In genomic region chr7:138008046-138008587, GRCh38 we compare ENCODE assay signal across 19 cellular contexts. TPM values are rescaled to one million over a fixed set of nuclear protein-coding genes. Genes with fewer than 3 reads are reported as not detected.
DNase-seq lines count a peak whose midpoint lies in the region; ATAC-seq, FAIRE-seq and TF ChIP-seq lines count a peak whose summit lies in the region.
"Had no signal": no experiment of that assay in that cellular context is flagged by ENCODE, and none has a peak within 500 bp of the region (broad histone marks: within the 10 kb centered on the region; RNA-seq: fewer than 3 reads in every experiment).

No MANE protein-coding gene starts in this region.

- no TSS peak for BruUV-seq in Calu3 (replicated peaks; lab: Mats Ljungman, UMichigan)

- H3K9ac ChIP-seq in KMS-11 = no peak overlapping the region
- H3K9ac ChIP-seq in H1 (replicated peaks in 1 of 4; ENCODE audit: extremely low read depth in 1 of 4, low read depth in 3 of 4, low read length in 3 of 4) = no peak overlapping the region
- H3K9ac ChIP-seq in neuronal stem cell (ENCODE audit: low read depth, low read length, poor library complexity) = no peak overlapping the region

- no peak overlapping the region for H3K56ac ChIP-seq in H1 (replicated peaks; ENCODE audit: insufficient read length, low read depth, low read length)

- no peak overlapping the region for H4K5ac ChIP-seq in H1 (ENCODE audit: insufficient read length, low read depth, low read length)

- no peak for ATAC-seq in right cardiac atrium
- no peak for ATAC-seq in GM21367 (IDR thresholded peaks at IDR 0.05; ENCODE audit: unreplicated experiment)

- H3K18ac ChIP-seq in H1 (ENCODE audit: extremely low read depth, low read length) (no peak overlapping the region), neuronal stem cell (ENCODE audit: low read length) (no peak overlapping the region)

- intact Hi-C loops in Calu3 (cut with micrococcal nuclease; ENCODE audit: unreplicated experiment) (loop anchor here (1.0 to 10.0 kb wide), 2 partner anchors 105 to 857 kb away; no protein-coding TSS in a partner anchor), right cardiac atrium (cut with DNase I) (loop anchor here in 3 of 4 donors (2.0 to 10.0 kb wide), 4 partner anchors 103 to 353 kb away; no protein-coding TSS in a partner anchor)

- CTCF ChIA-PET in Calu3 (lab: Charles Lee) = interaction anchor here (0.7 to 1.4 kb wide), 5 partner anchors 33 to 867 kb away, joined by 3 to 8 read pairs (median 7); no protein-coding TSS in a partner anchor
- CTCF ChIA-PET in H1 (lab: Charles Lee; ENCODE audit: partially characterized antibody) = interaction anchor here (0.7 to 14.1 kb wide), 14 partner anchors 9 to 408 kb away, joined by 3 to 167 read pairs (median 4); no protein-coding TSS in a partner anchor

- H3K9me3 ChIP-seq in H1 (ENCODE audit: insufficient read depth in 2 of 2, low read depth in 1 of 2, low read length in 1 of 2) (no peaks in the 10 kb centered on the region), neuronal stem cell (replicated peaks in 1 of 2; ENCODE audit: control insufficient read depth in 2 of 2, insufficient read depth in 1 of 2, low read depth in 1 of 2, low read length in 2 of 2) (no peaks in the 10 kb centered on the region), right cardiac atrium (ENCODE audit: control insufficient read depth, low read length) (no peaks in the 10 kb centered on the region)
- H3K9me3 ChIP-seq: colonic mucosa, suprapubic skin, uterus had no signal

- 97% methylated on average over 7 of the region's 7 CpGs; no CpG with 5 or more reads in 1 of the 2 experiments for WGBS in H1 (ENCODE audit: extremely low coverage in 1 of 2, insufficient coverage in 1 of 2, insufficient read length in 1 of 2, insufficient replicate concordance in 2 of 2, low coverage in 1 of 2, low lambda C conversion rate in 2 of 2, missing lambda C conversion rate in 1 of 2), 2 experiments
- WGBS in neuronal stem cell (ENCODE audit: extremely low coverage in 2 of 2, insufficient read length in 2 of 2, insufficient replicate concordance in 1 of 2), 2 donors = no CpG with 5 or more reads among the region's 7 CpGs
- WGBS in right cardiac atrium = 90% methylated on average over 7 of the region's 7 CpGs

- no peaks in the 10 kb centered on the region for H3K9me3 Mint-ChIP-seq in Calu3 (ENCODE audit: low read depth, unreplicated experiment)
- H3K9me3 Mint-ChIP-seq: activated naive CD4-positive, alpha-beta T cell treated with anti-CD3 and anti-CD28 coated beads for 36 hours; stimulated activated effector memory CD8-positive, alpha-beta T cell treated with anti-CD3 and anti-CD28 coated beads, Interleukin-12 subunit alpha, Interleukin-12 subunit beta, amount 100 ng/mL, for 72 hours had no signal

- no peak overlapping the region; the same call in 1 of the 2 replicates for H2BK15ac ChIP-seq in H1 (ENCODE audit: low read length)
- no peak overlapping the region for H2BK15ac ChIP-seq in neuronal stem cell (ENCODE audit: low read length)

- H2BK120ac ChIP-seq in H1 (replicated peaks; ENCODE audit: low read depth, low read length) (no peak overlapping the region), neuronal stem cell (ENCODE audit: low read depth, low read length) (no peak overlapping the region)

- H3K4me1 Mint-ChIP-seq in Calu3 (ENCODE audit: low read depth, unreplicated experiment) = peaks cover 9% of the 10 kb centered on the region

- peak overlapping the region; percentile 88 for H2AFZ ChIP-seq in KMS-11 (ENCODE audit: low read depth)
- H2AFZ ChIP-seq in H1 (ENCODE audit: low read length) = no peak overlapping the region
- H2AFZ ChIP-seq in neuronal stem cell (ENCODE audit: low read length) = peak overlapping the region; percentile 90

- no peaks in the 10 kb centered on the region for H3K23me2 ChIP-seq in H1 (ENCODE audit: low read depth, low read length)

- H4K8ac ChIP-seq in H1 (ENCODE audit: extremely low read depth, insufficient read depth, low read length) = no peak overlapping the region
- no peak overlapping the region for H4K8ac ChIP-seq in neuronal stem cell (ENCODE audit: low read depth, low read length)

- no peaks in the 10 kb centered on the region for H3K36me3 Mint-ChIP-seq in Calu3 (ENCODE audit: insufficient read depth, unreplicated experiment)
- H3K36me3 Mint-ChIP-seq: activated CD8-positive, alpha-beta memory T cell treated with anti-CD3 and anti-CD28 coated beads, Interleukin-2, amount 10 ng/mL, durations not matched to agents 7 days and 5 days; stimulated activated effector memory CD8-positive, alpha-beta T cell treated with anti-CD3 and anti-CD28 coated beads, Interleukin-12 subunit alpha, Interleukin-12 subunit beta, amount 100 ng/mL, for 72 hours had no signal

- H3K36me3 ChIP-seq in KMS-11 (ENCODE audit: insufficient read depth) (no peaks in the 10 kb centered on the region), H1 (ENCODE audit: control insufficient read depth in 2 of 4, insufficient read depth in 4 of 4, low read length in 3 of 4) (no peaks in the 10 kb centered on the region), neuronal stem cell (replicated peaks in 1 of 2; ENCODE audit: control insufficient read depth in 2 of 2, insufficient read depth in 2 of 2, low read length in 2 of 2) (no peaks in the 10 kb centered on the region)
- H3K36me3 ChIP-seq: colonic mucosa, suprapubic skin, uterus had no signal

- H4K20me1 ChIP-seq in KMS-11 (ENCODE audit: insufficient read depth) (no peaks in the 10 kb centered on the region), H1 (replicated peaks in 1 of 2; ENCODE audit: control insufficient read depth in 1 of 2, insufficient read depth in 2 of 2, low read length in 2 of 2) (no peaks in the 10 kb centered on the region)

- H3K4me1 ChIP-seq in KMS-11 (ENCODE audit: low read depth, poor library complexity, severe bottlenecking) (peaks cover 5% of the 10 kb centered on the region), H1 (replicated peaks in 1 of 4; ENCODE audit: control insufficient read depth in 3 of 4, insufficient read depth in 4 of 4, low read length in 3 of 4) (peaks cover 0 to 2% (median under 1%) of the 10 kb centered on the region in 4 experiments; a peak in 2 of 7 replicates), neuronal stem cell (ENCODE audit: control insufficient read depth in 2 of 2, insufficient read depth in 1 of 2, low read depth in 1 of 2, low read length in 2 of 2) (peaks cover 1 to 3% of the 10 kb centered on the region in 2 donors), right cardiac atrium (ENCODE audit: control insufficient read depth, insufficient read depth, low read length) (no peaks in the 10 kb centered on the region)
- H3K4me1 ChIP-seq: colonic mucosa, suprapubic skin had no signal

- H2BK12ac ChIP-seq in H1 (ENCODE audit: low read depth, low read length) (0 out of 2 replicates have a peak overlapping the region, but pooled peaks have one; percentile 98), neuronal stem cell (ENCODE audit: low read length) (no peak overlapping the region)

- H3K27me3 ChIP-seq in KMS-11 (ENCODE audit: insufficient read depth, low read depth) (no peaks in the 10 kb centered on the region), H1 (replicated peaks in 1 of 4; ENCODE audit: control insufficient read depth in 3 of 4, extremely low read depth in 1 of 4, insufficient read depth in 3 of 4, low read length in 3 of 4) (no peaks in the 10 kb centered on the region), neuronal stem cell (ENCODE audit: control insufficient read depth in 3 of 3, insufficient read depth in 3 of 3, low read depth in 1 of 3, low read length in 3 of 3) (no peaks in the 10 kb centered on the region), right cardiac atrium (ENCODE audit: control insufficient read depth, insufficient read depth) (no peaks in the 10 kb centered on the region)
- H3K27me3 ChIP-seq: colonic mucosa, uterus had no signal

- no peak for DNase-seq in Calu3
- DNase-seq in H1 (ENCODE audit: low read depth in 1 of 2, low spot score in 2 of 2) = no peak
- no peak for DNase-seq in neuronal stem cell (ENCODE audit: low spot score)
- no peak for DNase-seq in SW480 (ENCODE audit: low spot score)
- no peak for DNase-seq in right cardiac atrium
- DNase-seq in GM19238 (ENCODE audit: insufficient read length, low spot score) = no peak
- DNase-seq: NCI-H524 treated with DMSO at 0.1 percent for 48 hours; stimulated activated CD4-positive, alpha-beta T cell treated with anti-CD3 and anti-CD28 coated beads, Interleukin-2, amount 100 ng/mL, for 48 hours had no signal

- FAIRE-seq in H1 (lab: Jason Lieb, UNC) = no peak
- FAIRE-seq: small intestine had no signal

- peak overlapping the region; percentile 54 for H3K27ac Mint-ChIP-seq in Calu3 (ENCODE audit: unreplicated experiment)
- H3K27ac Mint-ChIP-seq: activated CD8-positive, alpha-beta memory T cell treated with anti-CD3 and anti-CD28 coated beads, Interleukin-2, amount 10 ng/mL, durations not matched to agents 7 days and 5 days; activated naive CD4-positive, alpha-beta T cell treated with anti-CD3 and anti-CD28 coated beads for 36 hours; stimulated activated effector memory CD8-positive, alpha-beta T cell treated with anti-CD3 and anti-CD28 coated beads, Interleukin-12 subunit alpha, Interleukin-12 subunit beta, amount 100 ng/mL, for 72 hours had no signal

- no peak overlapping the region for H3K4me3 Mint-ChIP-seq in Calu3 (ENCODE audit: low read depth, unreplicated experiment)
- H3K4me3 Mint-ChIP-seq: activated CD8-positive, alpha-beta memory T cell treated with anti-CD3 and anti-CD28 coated beads, Interleukin-2, amount 10 ng/mL, durations not matched to agents 7 days and 5 days; activated naive CD4-positive, alpha-beta T cell treated with anti-CD3 and anti-CD28 coated beads for 36 hours; stimulated activated effector memory CD8-positive, alpha-beta T cell treated with anti-CD3 and anti-CD28 coated beads, Interleukin-12 subunit alpha, Interleukin-12 subunit beta, amount 100 ng/mL, for 72 hours had no signal

- no peak overlapping the region; the same call in 1 of the 2 replicates for H3K4me2 ChIP-seq in KMS-11
- H3K4me2 ChIP-seq in H1 (ENCODE audit: insufficient read depth in 1 of 2, low read depth in 2 of 2, low read length in 2 of 2) = no peak overlapping the region
- no peak overlapping the region for H3K4me2 ChIP-seq in neuronal stem cell (ENCODE audit: insufficient read depth, low read length, poor library complexity, severe bottlenecking)

- no peak overlapping the region for H2AK5ac ChIP-seq in H1 (ENCODE audit: low read depth, low read length)
- peak overlapping the region; percentile 8 for H2AK5ac ChIP-seq in neuronal stem cell (ENCODE audit: low read depth, low read length)

- no peak overlapping the region for H3K4ac ChIP-seq in H1 (replicated peaks; ENCODE audit: insufficient read length, low read depth, low read length)
- no peak overlapping the region for H3K4ac ChIP-seq in neuronal stem cell (ENCODE audit: low read length)

- H3K79me1 ChIP-seq in H1 (ENCODE audit: low read depth, low read length) (no peaks in the 10 kb centered on the region), neuronal stem cell (ENCODE audit: low read depth, low read length) (no peaks in the 10 kb centered on the region)

- no peak for TF ChIP-seq CTCF in Calu3 (IDR thresholded peaks at IDR 0.05; ENCODE audit: unreplicated experiment)
- TF ChIP-seq CTCF in KMS-11 (conservative IDR thresholded peaks at IDR 0.05; ENCODE audit: low read depth, low read length) = no peak
- TF ChIP-seq CTCF in H1 (IDR thresholded peaks at IDR 0.05; ENCODE audit: control extremely low read depth in 1 of 3, insufficient read depth in 1 of 3, low read depth in 1 of 3, low read length in 3 of 3) = no peak

- H2BK5ac ChIP-seq in H1 (ENCODE audit: low read depth, low read length) = peak overlapping the region; percentile 92; the same call in 1 of the 2 replicates
- no peak overlapping the region for H2BK5ac ChIP-seq in neuronal stem cell (ENCODE audit: low read length)

- H3K79me2 ChIP-seq in KMS-11 (ENCODE audit: insufficient read depth, low read depth) = no peaks in the 10 kb centered on the region
- no peaks in the 10 kb centered on the region for H3K79me2 ChIP-seq in H1 (ENCODE audit: control insufficient read depth in 1 of 2, insufficient read depth in 2 of 2, low read length in 2 of 2)

- TF ChIP-seq RAD21 in H1 (IDR thresholded peaks at IDR 0.05 in 1 of 2, conservative IDR thresholded peaks at IDR 0.05 in 1 of 2; ENCODE audit: low read depth in 2 of 2, low read length in 2 of 2) = no peak

- no peaks in the 10 kb centered on the region for H3K27me3 Mint-ChIP-seq in Calu3 (ENCODE audit: unreplicated experiment)

- H3K4me3 ChIP-seq in KMS-11 (IDR thresholded peaks at IDR 0.05; ENCODE audit: insufficient read depth, low read depth, low read length) = no peak overlapping the region
- no peak overlapping the region for H3K4me3 ChIP-seq in H1 (ENCODE audit: extremely low read depth in 1 of 4, insufficient read depth in 2 of 4, low read depth in 3 of 4, low read length in 4 of 4)
- no peak overlapping the region for H3K4me3 ChIP-seq in neuronal stem cell (ENCODE audit: low read length in 2 of 2)
- H3K4me3 ChIP-seq in right cardiac atrium (ENCODE audit: low read length) = no peak overlapping the region
- H3K4me3 ChIP-seq: colonic mucosa, SK-N-MC, suprapubic skin, uterus had no signal

- no peak for TF ChIP-seq POLR2A in H1 (IDR thresholded peaks at IDR 0.05; ENCODE audit: control extremely low read depth in 1 of 2, low read depth in 2 of 2, low read length in 2 of 2)

- H3K23ac ChIP-seq in H1 (ENCODE audit: insufficient read length) = no peak overlapping the region
- H3K23ac ChIP-seq in neuronal stem cell (ENCODE audit: low read depth, low read length, poor library complexity) = no peak overlapping the region

- H4K91ac ChIP-seq in H1 (replicated peaks; ENCODE audit: insufficient read length, low read length) (no peak overlapping the region), neuronal stem cell (ENCODE audit: low read depth, low read length, poor library complexity) (no peak overlapping the region)

- H2BK20ac ChIP-seq in H1 (ENCODE audit: low read length) = no peak overlapping the region

- no peak overlapping the region for H3K27ac ChIP-seq in KMS-11
- no peak overlapping the region for H3K27ac ChIP-seq in H1 (ENCODE audit: low read depth, low read length)
- H3K27ac ChIP-seq in neuronal stem cell (replicated peaks; ENCODE audit: low read length) = no peak overlapping the region
- H3K27ac ChIP-seq in right cardiac atrium (ENCODE audit: low read length) = no peak overlapping the region
- H3K27ac ChIP-seq: colonic mucosa, RWPE1, SK-N-MC, suprapubic skin, uterus had no signal

- POLR2A ChIA-PET in H1 (lab: Charles Lee; ENCODE audit: partially characterized antibody) = interaction anchor here (1.0 kb wide), 1 partner anchor 452 kb away, joined by 3 read pairs; the partner anchor contains the start of gene TRIM24

- TF ChIP-seq EP300 in H1 (IDR thresholded peaks at IDR 0.05; ENCODE audit: borderline replicate concordance in 1 of 2, low read depth in 2 of 2, low read length in 2 of 2) = no peak

- H3K14ac ChIP-seq in H1 (ENCODE audit: insufficient read length) (no peak overlapping the region), neuronal stem cell (ENCODE audit: low read length) (no peak overlapping the region)

RNA-seq across cellular contexts. Expression of gene CREB3L2, which starts 6.2 kb away (rescaled TPM):
- 34.5 and 39.9 TPM in 2 replicates for total RNA-seq in Calu3 (2022)
- 48.3 and 51.9 TPM in 2 replicates for total RNA-seq in H1 (2021; fragmentation: NEBNext Ultra II Directional; extraction: Animal tissue kit (Norgen Biotek cat#: 25700))
- 14.4 and 16.5 TPM in 2 replicates for polyA plus RNA-seq in H1 (2011; rRNA removed)
- polyA plus RNA-seq in H1 (2011; cell fraction: cytosol; rRNA removed) = 12.2 TPM
- 21.2 TPM for polyA plus RNA-seq in H1 (2011; cell fraction: nucleus; rRNA removed)
- 12.1 to 15.9 TPM (median 14.9 TPM) in 4 replicates for polyA plus RNA-seq in H1 (2012, experiment 1 of 2)
- polyA plus RNA-seq in H1 (2012, experiment 2 of 2) = 2.5 TPM
- polyA plus RNA-seq in H1 (2013, experiment 1 of 2) = 22.8 TPM
- polyA plus RNA-seq in H1 (2013, experiment 2 of 2) = 25.6 TPM
- 33.3 and 34.7 TPM in 2 replicates for polyA minus RNA-seq in H1 (2011; rRNA and poly(A)+ RNA removed)
- 19.2 TPM for polyA minus RNA-seq in H1 (2011; cell fraction: cytosol; rRNA and poly(A)+ RNA removed)
- polyA minus RNA-seq in H1 (2011; cell fraction: nucleus; rRNA and poly(A)+ RNA removed) = 74.4 TPM
- 18.4 TPM for polyA plus RNA-seq in neuronal stem cell (2013, experiment 1 of 2)
- 19.4 TPM for polyA plus RNA-seq in neuronal stem cell (2013, experiment 2 of 2)
- 10 to 100 TPM; 37.0 to 75.1 (median 39.8) TPM for total RNA-seq in right cardiac atrium
- polyA plus RNA-seq in right cardiac atrium = 10.7 TPM
